Comparison of ENCODE assay signal across 13 cellular contexts in genomic region chr11:33177676-33178336, GRCh38. TPM values are rescaled to one million over a fixed set of nuclear protein-coding genes. Genes with fewer than 3 reads are reported as not detected.
A peak's percentile ranks its signal among the peaks of the same experiment; 100 is the strongest.
DNase-seq lines count a peak whose midpoint lies in the region; ATAC-seq, FAIRE-seq and TF ChIP-seq lines count a peak whose summit lies in the region.
"Had no signal": no experiment of that assay in that cellular context is flagged by ENCODE, and none has a peak within 500 bp of the region (broad histone marks: within the 10 kb centered on the region; RNA-seq: fewer than 3 reads in every experiment).

No MANE protein-coding gene starts in this region.

- H4K5ac ChIP-seq in IMR-90 (ENCODE audit: low read depth, low read length) = peak overlapping the region; percentile 31; the same call in 1 of the 2 replicates

- peak overlapping the region; percentile 64 for H3K4ac ChIP-seq in IMR-90 (ENCODE audit: low read depth, low read length)

- no peak overlapping the region for H2AK9ac ChIP-seq in IMR-90 (replicated peaks; ENCODE audit: low read depth, low read length, poor library complexity)

- H2BK15ac ChIP-seq in IMR-90 (ENCODE audit: low read depth, low read length) = peak overlapping the region; percentile 70; the same call in 2 of the 3 replicates

- no peaks in the 10 kb centered on the region for H3K9me3 ChIP-seq in ES-I3 (ENCODE audit: control insufficient read depth, insufficient read depth, low read length)
- no peaks in the 10 kb centered on the region for H3K9me3 ChIP-seq in IMR-90 (ENCODE audit: control insufficient read depth, insufficient read depth, low read length)
- H3K9me3 ChIP-seq in K562 (replicated peaks; ENCODE audit: control insufficient read depth, insufficient read depth, low read depth, low read length) = no peaks in the 10 kb centered on the region

- CTCF ChIA-PET in IMR-90 (lab: Yijun Ruan, JAX) (interaction anchor here (0.6 to 1.2 kb wide), 5 partner anchors 9 to 142 kb away, joined by 3 read pairs; no protein-coding TSS in a partner anchor), K562 (lab: Yijun Ruan, JAX; ENCODE audit: low intra/inter-chr PET ratio) (no interaction called here)

- H3K4me3 ChIP-seq in IMR-90 (ENCODE audit: insufficient read depth, low read depth, low read length) (no peak overlapping the region), K562 (no peak overlapping the region)

- H3K79me1 ChIP-seq in IMR-90 (ENCODE audit: low read depth in 1 of 2, low read length in 2 of 2) = peaks cover 0 to 5% of the 10 kb centered on the region in 2 experiments; a peak in 2 of 4 replicates

- no peak for ATAC-seq in IMR-90 (ENCODE audit: low read depth)
- ATAC-seq in K562 = peak; percentile 36; the same call in 2 of the 3 replicates
- no peak for ATAC-seq in GM18498 (IDR thresholded peaks at IDR 0.05; ENCODE audit: unreplicated experiment)
- no peak for ATAC-seq in SK-N-SH treated with all-trans-retinoic acid at 6 μM for 48 hours
- ATAC-seq: Panc1, Right ventricle myocardium inferior had no signal

- intact Hi-C loops in IMR-90 (cut with micrococcal nuclease) = no loop called here
- intact Hi-C loops in K562 (cut with micrococcal nuclease) = no loop called here

- TF ChIP-seq POLR2A in IMR-90 (IDR thresholded peaks at IDR 0.05; ENCODE audit: low read depth, low read length) (no peak), K562 (conservative IDR thresholded peaks at IDR 0.05) (no peak)

- H4K91ac ChIP-seq in IMR-90 (ENCODE audit: insufficient read depth, low read depth, low read length) = peak overlapping the region; percentile 75; the same call in 1 of the 2 replicates

- H3K4me1 ChIP-seq in ES-I3 (ENCODE audit: insufficient read depth, low read length) (0 out of 2 replicates have a peak, but pooled peaks cover 15% of the 10 kb centered on the region), IMR-90 (ENCODE audit: control insufficient read depth, insufficient read depth, low read length) (peaks cover 11% of the 10 kb centered on the region), K562 (replicated peaks in 1 of 2; ENCODE audit: control insufficient read depth in 2 of 2, insufficient read depth in 2 of 2, low read length in 2 of 2) (peaks cover 3 to 8% of the 10 kb centered on the region in 2 experiments; a peak in 4 of 5 replicates)

- TF ChIP-seq RAD21 in IMR-90 (IDR thresholded peaks at IDR 0.05; ENCODE audit: low read length) (no peak), K562 (CRISPR knock-in tag; conservative IDR thresholded peaks at IDR 0.05 in 1 of 2, IDR thresholded peaks at IDR 0.05 in 1 of 2) (no peak)

- H3K4me2 ChIP-seq in IMR-90 (ENCODE audit: low read depth, low read length) (no peak overlapping the region), K562 (ENCODE audit: insufficient read depth, low read length) (no peak overlapping the region)

- peak overlapping the region; percentile 75 for H2BK120ac ChIP-seq in IMR-90 (ENCODE audit: low read depth, low read length)

- FAIRE-seq in K562 (lab: Jason Lieb, UNC) = peak; percentile 26

- H3K14ac ChIP-seq in IMR-90 (replicated peaks; ENCODE audit: low read depth, low read length) = peak overlapping the region; percentile 34

- peak overlapping the region; percentile 64; the same call in 1 of the 2 replicates for H2AK5ac ChIP-seq in IMR-90 (ENCODE audit: low read depth, low read length)

- TF ChIP-seq EP300 in K562 (IDR thresholded peaks at IDR 0.05; ENCODE audit: low read length) = no peak

- H4K8ac ChIP-seq in IMR-90 (ENCODE audit: low read depth in 2 of 2, low read length in 2 of 2) = peak overlapping the region in 1 of 2 experiments; percentile 83; a peak in 1 of 4 replicates

- POLR2A ChIA-PET in IMR-90 (lab: Charles Lee; ENCODE audit: unreplicated experiment) (no interaction called here), K562 (lab: Yijun Ruan, JAX) (interaction anchor here (1.1 to 2.7 kb wide), 3 partner anchors 10 to 17 kb away, joined by 3 to 9 read pairs (median 3); no protein-coding TSS in a partner anchor)

- BruUV-seq in IMR-90 (replicated peaks; lab: Mats Ljungman, UMichigan) (no TSS peak), K562 (replicated peaks; lab: Mats Ljungman, UMichigan) (no TSS peak)

- 59% methylated on average over 2 of the region's 8 CpGs; no CpG with 5 or more reads in 1 of the 2 experiments for WGBS in IMR-90 (ENCODE audit: extremely low coverage in 2 of 2, insufficient read length in 1 of 2), 2 experiments
- WGBS in K562 (ENCODE audit: insufficient coverage, low coverage, missing lambda C conversion rate) = 23% methylated on average over 8 of the region's 8 CpGs

- no peaks in the 10 kb centered on the region for H3K79me2 ChIP-seq in K562 (ENCODE audit: control insufficient read depth, insufficient read depth, low read length)

- DNase-seq in IMR-90 (no peak), K562 (ENCODE audit: extremely low read depth in 1 of 4, low spot score in 3 of 4) (no peak), iPS-NIHi7 (ENCODE audit: extremely low spot score) (peak; percentile 35), anterior cingulate cortex (lab: John Stamatoyannopoulos, UW) (no peak)
- DNase-seq: NCI-H1105, NCI-H187, NCI-H774 had no signal

- no peak for TF ChIP-seq CTCF in IMR-90 (conservative IDR thresholded peaks at IDR 0.05; ENCODE audit: low read depth, low read length)
- TF ChIP-seq CTCF in K562 (IDR thresholded peaks at IDR 0.05 in 2 of 3, conservative IDR thresholded peaks at IDR 0.05 in 1 of 3; ENCODE audit: insufficient read depth in 2 of 3, low read depth in 1 of 3, low read length in 3 of 3) = no peak

- H3K27me3 ChIP-seq in IMR-90 (ENCODE audit: control insufficient read depth, insufficient read depth, low read length) = no peaks in the 10 kb centered on the region
- no peaks in the 10 kb centered on the region for H3K27me3 ChIP-seq in K562 (ENCODE audit: control insufficient read depth in 2 of 2, insufficient read depth in 2 of 2, low read length in 2 of 2)

- in situ Hi-C loops in IMR-90 (cut with MboI; ENCODE audit: low sequenced_read_pairs) = loop anchor here (5.0 kb wide), 1 partner anchor 79 kb away; the partner anchor contains the start of gene HIPK3
- in situ Hi-C loops in K562 (cut with MboI) = no loop called here

- H3K23ac ChIP-seq in IMR-90 (ENCODE audit: low read depth, low read length) = 0 out of 2 replicates have a peak overlapping the region, but pooled peaks have one; percentile 34

- H3K9me1 ChIP-seq in IMR-90 (ENCODE audit: insufficient read depth, low read length) (peaks cover 4% of the 10 kb centered on the region; the same call in 1 of the 2 replicates), K562 (ENCODE audit: control insufficient read depth, insufficient read depth, low read length) (peaks cover 4% of the 10 kb centered on the region)

- H2BK20ac ChIP-seq in IMR-90 (ENCODE audit: low read depth, low read length) = peak overlapping the region; percentile 66

- dilution Hi-C loops in IMR-90 (cut with HindIII; ENCODE audit: low sequenced_read_pairs, unreplicated experiment) = no loop called here

- H3K9ac ChIP-seq in ES-I3 (ENCODE audit: low read depth, low read length) (peak overlapping the region; percentile 20; the same call in 1 of the 2 replicates), IMR-90 (ENCODE audit: low read depth, low read length) (no peak overlapping the region), K562 (ENCODE audit: insufficient read depth in 1 of 2, low read depth in 2 of 2, low read length in 2 of 2) (peak overlapping the region in 1 of 2 experiments; percentile 2; a peak in 1 of 4 replicates)

- no peak overlapping the region for H2AFZ ChIP-seq in IMR-90 (replicated peaks; ENCODE audit: low read length, poor library complexity)
- H2AFZ ChIP-seq in K562 (ENCODE audit: low read depth, low read length) = no peak overlapping the region

- H3K36me3 ChIP-seq in ES-I3 (ENCODE audit: insufficient read depth, low read length) (no peaks in the 10 kb centered on the region), IMR-90 (ENCODE audit: control insufficient read depth, insufficient read depth, low read length) (no peaks in the 10 kb centered on the region), K562 (ENCODE audit: control insufficient read depth, insufficient read depth, low read length) (no peaks in the 10 kb centered on the region)

- H3K56ac ChIP-seq in IMR-90 (ENCODE audit: extremely low read depth, insufficient read depth, low read length) = no peak overlapping the region

- H3K18ac ChIP-seq in IMR-90 (ENCODE audit: low read depth, low read length) = no peak overlapping the region; the same call in 1 of the 2 replicates

- H2BK5ac ChIP-seq in IMR-90 (ENCODE audit: low read depth, low read length, poor library complexity, severe bottlenecking) = peak overlapping the region; percentile 86

- H4K20me1 ChIP-seq in IMR-90 (ENCODE audit: insufficient read depth, low read length) (no peaks in the 10 kb centered on the region), K562 (replicated peaks; ENCODE audit: control insufficient read depth, insufficient read depth, low read length) (no peaks in the 10 kb centered on the region)

- no peak overlapping the region for H3K27ac ChIP-seq in IMR-90 (ENCODE audit: insufficient read depth, low read length)
- no peak overlapping the region for H3K27ac ChIP-seq in K562 (ENCODE audit: extremely low read depth, low read depth, low read length)
- H3K27ac ChIP-seq: C4-2B had no signal

TF ChIP-seq in K562, 482 proteins besides CTCF, POLR2A, EP300 and RAD21 (continues in another document):
- no peak for TF ChIP-seq KLF13 (tag; IDR thresholded peaks at IDR 0.05; ENCODE audit: borderline replicate concordance, low read depth)

RNA-seq across cellular contexts. Expression of gene CSTF3, which starts 16.5 kb away (rescaled TPM):
- 14.5 and 31.4 TPM in 2 replicates for total RNA-seq in IMR-90 (2012; rRNA removed)
- 18.0 and 23.4 TPM in 2 replicates for polyA plus RNA-seq in IMR-90 (2012; rRNA removed)
- polyA plus RNA-seq in IMR-90 (2012; cell fraction: cytosol; rRNA removed) = 3.8 and 8.9 TPM in 2 replicates
- 5.1 and 40.1 TPM in 2 replicates for polyA plus RNA-seq in IMR-90 (2012; cell fraction: nucleus; rRNA removed; ENCODE audit: low replicate concordance)
- 54.9 and 143 TPM in 2 replicates for total RNA-seq in K562 (2011; cell fraction: chromatin; rRNA removed; ENCODE audit: low replicate concordance)
- 31.2 and 37.0 TPM in 2 replicates for total RNA-seq in K562 (2011; cell fraction: nucleolus; rRNA removed)
- 72.7 and 85.7 TPM in 2 replicates for total RNA-seq in K562 (2011; cell fraction: nucleoplasm; rRNA removed)
- total RNA-seq in K562 (2014; rRNA removed) = 33.6 and 37.0 TPM in 2 replicates
- total RNA-seq in K562 (2014; rRNA removed; fragmentation: Illumina TruSeq; extraction: Trizol) = 53.7 and 66.3 TPM in 2 replicates
- total RNA-seq in K562 (2015; rRNA removed; fragmentation: Illumina TruSeq; extraction: Trizol) = 46.1 and 47.7 TPM in 2 replicates
- total RNA-seq in K562 (2021) = 47.8 and 60.7 TPM in 2 replicates
- polyA plus RNA-seq in K562 (2011; rRNA removed) = 61.7 and 63.8 TPM in 2 replicates
- 9.8 and 29.4 TPM in 2 replicates for polyA plus RNA-seq in K562 (2011; cell fraction: cytosol; rRNA removed)
- 102 and 157 TPM in 2 replicates for polyA plus RNA-seq in K562 (2011; cell fraction: nucleus; rRNA removed)
- 47.3 and 108 TPM in 2 replicates for polyA plus RNA-seq in K562 (2012)
- 55.6 and 61.0 TPM in 2 replicates for polyA plus RNA-seq in K562 (2014; fragmentation: Illumina TruSeq; extraction: Trizol)
- polyA plus RNA-seq in K562 (2014; fragmentation: Nextera tagmentation; extraction: Ambion mirVana) = 10 to 100 TPM; 71.1 to 83.3 TPM
- 101 and 111 TPM in 2 replicates for polyA plus RNA-seq in K562 (2014; rRNA removed)
- polyA minus RNA-seq in K562 (2011; rRNA and poly(A)+ RNA removed) = 57.6 and 60.5 TPM in 2 replicates
- polyA minus RNA-seq in K562 (2011; cell fraction: cytosol; rRNA and poly(A)+ RNA removed) = 9.4 and 11.6 TPM in 2 replicates
- polyA minus RNA-seq in K562 (2011; cell fraction: nucleus; rRNA and poly(A)+ RNA removed) = 90.7 and 164 TPM in 2 replicates
